In the genomic region with DNA sequence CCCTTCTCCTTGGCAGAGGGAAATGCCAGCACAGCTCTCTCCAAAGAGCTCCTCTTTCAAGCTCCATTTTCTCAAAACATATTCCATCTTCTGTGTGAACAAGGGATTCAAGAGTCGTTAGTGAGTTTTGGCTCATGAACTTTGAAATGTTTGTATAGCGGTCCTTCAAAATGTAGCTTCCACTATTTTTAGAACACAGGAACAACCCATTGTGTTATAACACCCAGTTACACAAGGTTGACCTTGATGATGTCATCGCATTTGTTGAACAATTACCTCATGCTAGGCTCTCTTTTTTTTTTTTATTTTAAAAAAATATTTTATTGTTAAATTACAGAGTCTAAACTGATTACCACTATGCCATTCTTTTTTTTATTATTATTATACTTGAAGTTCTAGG, we compare ENCODE assay signal across 2 cellular contexts.
TF ChIP-seq lines count a peak whose summit lies in the region.

No MANE protein-coding gene starts in this region.

TF ChIP-seq in HEK293, 187 proteins besides CTCF, POLR2A, EP300 and RAD21 (continued from another document):
- TF ChIP-seq, protein P1, sequence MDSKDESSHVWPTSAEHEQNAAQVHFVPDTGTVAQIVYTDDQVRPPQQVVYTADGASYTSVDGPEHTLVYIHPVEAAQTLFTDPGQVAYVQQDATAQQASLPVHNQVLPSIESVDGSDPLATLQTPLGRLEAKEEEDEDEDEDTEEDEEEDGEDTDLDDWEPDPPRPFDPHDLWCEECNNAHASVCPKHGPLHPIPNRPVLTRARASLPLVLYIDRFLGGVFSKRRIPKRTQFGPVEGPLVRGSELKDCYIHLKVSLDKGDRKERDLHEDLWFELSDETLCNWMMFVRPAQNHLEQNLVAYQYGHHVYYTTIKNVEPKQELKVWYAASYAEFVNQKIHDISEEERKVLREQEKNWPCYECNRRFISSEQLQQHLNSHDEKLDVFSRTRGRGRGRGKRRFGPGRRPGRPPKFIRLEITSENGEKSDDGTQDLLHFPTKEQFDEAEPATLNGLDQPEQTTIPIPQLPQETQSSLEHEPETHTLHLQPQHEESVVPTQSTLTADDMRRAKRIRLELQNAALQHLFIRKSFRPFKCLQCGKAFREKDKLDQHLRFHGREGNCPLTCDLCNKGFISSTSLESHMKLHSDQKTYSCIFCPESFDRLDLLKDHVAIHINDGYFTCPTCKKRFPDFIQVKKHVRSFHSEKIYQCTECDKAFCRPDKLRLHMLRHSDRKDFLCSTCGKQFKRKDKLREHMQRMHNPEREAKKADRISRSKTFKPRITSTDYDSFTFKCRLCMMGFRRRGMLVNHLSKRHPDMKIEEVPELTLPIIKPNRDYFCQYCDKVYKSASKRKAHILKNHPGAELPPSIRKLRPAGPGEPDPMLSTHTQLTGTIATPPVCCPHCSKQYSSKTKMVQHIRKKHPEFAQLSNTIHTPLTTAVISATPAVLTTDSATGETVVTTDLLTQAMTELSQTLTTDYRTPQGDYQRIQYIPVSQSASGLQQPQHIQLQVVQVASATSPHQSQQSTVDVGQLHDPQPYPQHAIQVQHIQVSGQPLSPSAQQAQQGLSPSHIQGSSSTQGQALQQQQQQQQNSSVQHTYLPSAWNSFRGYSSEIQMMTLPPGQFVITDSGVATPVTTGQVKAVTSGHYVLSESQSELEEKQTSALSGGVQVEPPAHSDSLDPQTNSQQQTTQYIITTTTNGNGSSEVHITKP (tag by site-specific recombination; IDR thresholded peaks at IDR 0.05) = peak; percentile 38; the same call in 1 of the 2 replicates
- TF ChIP-seq ZNF146 (tag by site-specific recombination; IDR thresholded peaks at IDR 0.05) = no peak
- TF ChIP-seq, protein P2, sequence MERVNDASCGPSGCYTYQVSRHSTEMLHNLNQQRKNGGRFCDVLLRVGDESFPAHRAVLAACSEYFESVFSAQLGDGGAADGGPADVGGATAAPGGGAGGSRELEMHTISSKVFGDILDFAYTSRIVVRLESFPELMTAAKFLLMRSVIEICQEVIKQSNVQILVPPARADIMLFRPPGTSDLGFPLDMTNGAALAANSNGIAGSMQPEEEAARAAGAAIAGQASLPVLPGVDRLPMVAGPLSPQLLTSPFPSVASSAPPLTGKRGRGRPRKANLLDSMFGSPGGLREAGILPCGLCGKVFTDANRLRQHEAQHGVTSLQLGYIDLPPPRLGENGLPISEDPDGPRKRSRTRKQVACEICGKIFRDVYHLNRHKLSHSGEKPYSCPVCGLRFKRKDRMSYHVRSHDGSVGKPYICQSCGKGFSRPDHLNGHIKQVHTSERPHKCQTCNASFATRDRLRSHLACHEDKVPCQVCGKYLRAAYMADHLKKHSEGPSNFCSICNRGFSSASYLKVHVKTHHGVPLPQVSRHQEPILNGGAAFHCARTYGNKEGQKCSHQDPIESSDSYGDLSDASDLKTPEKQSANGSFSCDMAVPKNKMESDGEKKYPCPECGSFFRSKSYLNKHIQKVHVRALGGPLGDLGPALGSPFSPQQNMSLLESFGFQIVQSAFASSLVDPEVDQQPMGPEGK (tag by site-specific recombination; IDR thresholded peaks at IDR 0.05) = no peak
- TF ChIP-seq WT1 (tag by site-specific recombination; IDR thresholded peaks at IDR 0.05) = no peak
- TF ChIP-seq, protein P3, sequence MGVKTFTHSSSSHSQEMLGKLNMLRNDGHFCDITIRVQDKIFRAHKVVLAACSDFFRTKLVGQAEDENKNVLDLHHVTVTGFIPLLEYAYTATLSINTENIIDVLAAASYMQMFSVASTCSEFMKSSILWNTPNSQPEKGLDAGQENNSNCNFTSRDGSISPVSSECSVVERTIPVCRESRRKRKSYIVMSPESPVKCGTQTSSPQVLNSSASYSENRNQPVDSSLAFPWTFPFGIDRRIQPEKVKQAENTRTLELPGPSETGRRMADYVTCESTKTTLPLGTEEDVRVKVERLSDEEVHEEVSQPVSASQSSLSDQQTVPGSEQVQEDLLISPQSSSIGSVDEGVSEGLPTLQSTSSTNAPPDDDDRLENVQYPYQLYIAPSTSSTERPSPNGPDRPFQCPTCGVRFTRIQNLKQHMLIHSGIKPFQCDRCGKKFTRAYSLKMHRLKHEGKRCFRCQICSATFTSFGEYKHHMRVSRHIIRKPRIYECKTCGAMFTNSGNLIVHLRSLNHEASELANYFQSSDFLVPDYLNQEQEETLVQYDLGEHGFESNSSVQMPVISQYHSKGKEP (tag by site-specific recombination; IDR thresholded peaks at IDR 0.05) = 0 out of 2 replicates have a peak, but pooled peaks have one; percentile 30
- TF ChIP-seq, protein P4, sequence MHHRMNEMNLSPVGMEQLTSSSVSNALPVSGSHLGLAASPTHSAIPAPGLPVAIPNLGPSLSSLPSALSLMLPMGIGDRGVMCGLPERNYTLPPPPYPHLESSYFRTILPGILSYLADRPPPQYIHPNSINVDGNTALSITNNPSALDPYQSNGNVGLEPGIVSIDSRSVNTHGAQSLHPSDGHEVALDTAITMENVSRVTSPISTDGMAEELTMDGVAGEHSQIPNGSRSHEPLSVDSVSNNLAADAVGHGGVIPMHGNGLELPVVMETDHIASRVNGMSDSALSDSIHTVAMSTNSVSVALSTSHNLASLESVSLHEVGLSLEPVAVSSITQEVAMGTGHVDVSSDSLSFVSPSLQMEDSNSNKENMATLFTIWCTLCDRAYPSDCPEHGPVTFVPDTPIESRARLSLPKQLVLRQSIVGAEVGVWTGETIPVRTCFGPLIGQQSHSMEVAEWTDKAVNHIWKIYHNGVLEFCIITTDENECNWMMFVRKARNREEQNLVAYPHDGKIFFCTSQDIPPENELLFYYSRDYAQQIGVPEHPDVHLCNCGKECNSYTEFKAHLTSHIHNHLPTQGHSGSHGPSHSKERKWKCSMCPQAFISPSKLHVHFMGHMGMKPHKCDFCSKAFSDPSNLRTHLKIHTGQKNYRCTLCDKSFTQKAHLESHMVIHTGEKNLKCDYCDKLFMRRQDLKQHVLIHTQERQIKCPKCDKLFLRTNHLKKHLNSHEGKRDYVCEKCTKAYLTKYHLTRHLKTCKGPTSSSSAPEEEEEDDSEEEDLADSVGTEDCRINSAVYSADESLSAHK (tag by site-specific recombination; IDR thresholded peaks at IDR 0.05) = no peak
- TF ChIP-seq ZSCAN16 (tag by site-specific recombination; IDR thresholded peaks at IDR 0.05) = no peak

TF ChIP-seq in HepG2, 621 proteins besides CTCF, POLR2A, EP300 and RAD21 (continued from another document and continues in another):
- TF ChIP-seq, protein P5, sequence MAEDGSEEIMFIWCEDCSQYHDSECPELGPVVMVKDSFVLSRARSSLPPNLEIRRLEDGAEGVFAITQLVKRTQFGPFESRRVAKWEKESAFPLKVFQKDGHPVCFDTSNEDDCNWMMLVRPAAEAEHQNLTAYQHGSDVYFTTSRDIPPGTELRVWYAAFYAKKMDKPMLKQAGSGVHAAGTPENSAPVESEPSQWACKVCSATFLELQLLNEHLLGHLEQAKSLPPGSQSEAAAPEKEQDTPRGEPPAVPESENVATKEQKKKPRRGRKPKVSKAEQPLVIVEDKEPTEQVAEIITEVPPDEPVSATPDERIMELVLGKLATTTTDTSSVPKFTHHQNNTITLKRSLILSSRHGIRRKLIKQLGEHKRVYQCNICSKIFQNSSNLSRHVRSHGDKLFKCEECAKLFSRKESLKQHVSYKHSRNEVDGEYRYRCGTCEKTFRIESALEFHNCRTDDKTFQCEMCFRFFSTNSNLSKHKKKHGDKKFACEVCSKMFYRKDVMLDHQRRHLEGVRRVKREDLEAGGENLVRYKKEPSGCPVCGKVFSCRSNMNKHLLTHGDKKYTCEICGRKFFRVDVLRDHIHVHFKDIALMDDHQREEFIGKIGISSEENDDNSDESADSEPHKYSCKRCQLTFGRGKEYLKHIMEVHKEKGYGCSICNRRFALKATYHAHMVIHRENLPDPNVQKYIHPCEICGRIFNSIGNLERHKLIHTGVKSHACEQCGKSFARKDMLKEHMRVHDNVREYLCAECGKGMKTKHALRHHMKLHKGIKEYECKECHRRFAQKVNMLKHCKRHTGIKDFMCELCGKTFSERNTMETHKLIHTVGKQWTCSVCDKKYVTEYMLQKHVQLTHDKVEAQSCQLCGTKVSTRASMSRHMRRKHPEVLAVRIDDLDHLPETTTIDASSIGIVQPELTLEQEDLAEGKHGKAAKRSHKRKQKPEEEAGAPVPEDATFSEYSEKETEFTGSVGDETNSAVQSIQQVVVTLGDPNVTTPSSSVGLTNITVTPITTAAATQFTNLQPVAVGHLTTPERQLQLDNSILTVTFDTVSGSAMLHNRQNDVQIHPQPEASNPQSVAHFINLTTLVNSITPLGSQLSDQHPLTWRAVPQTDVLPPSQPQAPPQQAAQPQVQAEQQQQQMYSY (CRISPR knock-in tag; IDR thresholded peaks at IDR 0.05) = no peak
- TF ChIP-seq TCF7 (IDR thresholded peaks at IDR 0.05; ENCODE audit: low read depth) = peak; percentile 74
- peak; percentile 53; the same call in 1 of the 2 replicates for TF ChIP-seq NR2F6 (IDR thresholded peaks at IDR 0.05)
- peak; percentile 52; the same call in 1 of the 2 replicates for TF ChIP-seq NR2F6 (CRISPR knock-in tag; IDR thresholded peaks at IDR 0.05)
- TF ChIP-seq KDM6A (CRISPR knock-in tag; IDR thresholded peaks at IDR 0.05; ENCODE audit: low read depth) = 0 out of 2 replicates have a peak, but pooled peaks have one; percentile 31
- no peak for TF ChIP-seq SMAD1 (CRISPR knock-in tag; IDR thresholded peaks at IDR 0.05; ENCODE audit: borderline replicate concordance, low read depth)
- peak; percentile 54; the same call in 1 of the 2 replicates for TF ChIP-seq HMG20A (CRISPR knock-in tag; IDR thresholded peaks at IDR 0.05; ENCODE audit: borderline replicate concordance)
- TF ChIP-seq, protein P6, sequence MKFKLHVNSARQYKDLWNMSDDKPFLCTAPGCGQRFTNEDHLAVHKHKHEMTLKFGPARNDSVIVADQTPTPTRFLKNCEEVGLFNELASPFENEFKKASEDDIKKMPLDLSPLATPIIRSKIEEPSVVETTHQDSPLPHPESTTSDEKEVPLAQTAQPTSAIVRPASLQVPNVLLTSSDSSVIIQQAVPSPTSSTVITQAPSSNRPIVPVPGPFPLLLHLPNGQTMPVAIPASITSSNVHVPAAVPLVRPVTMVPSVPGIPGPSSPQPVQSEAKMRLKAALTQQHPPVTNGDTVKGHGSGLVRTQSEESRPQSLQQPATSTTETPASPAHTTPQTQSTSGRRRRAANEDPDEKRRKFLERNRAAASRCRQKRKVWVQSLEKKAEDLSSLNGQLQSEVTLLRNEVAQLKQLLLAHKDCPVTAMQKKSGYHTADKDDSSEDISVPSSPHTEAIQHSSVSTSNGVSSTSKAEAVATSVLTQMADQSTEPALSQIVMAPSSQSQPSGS (CRISPR knock-in tag; IDR thresholded peaks at IDR 0.05) = peak; percentile 96
- no peak for TF ChIP-seq ZNF777 (CRISPR knock-in tag; IDR thresholded peaks at IDR 0.05)
- TF ChIP-seq NRL (CRISPR knock-in tag; IDR thresholded peaks at IDR 0.05; ENCODE audit: borderline replicate concordance) = no peak
- no peak for TF ChIP-seq ZNF709 (CRISPR knock-in tag; IDR thresholded peaks at IDR 0.05)
- TF ChIP-seq, protein P7, sequence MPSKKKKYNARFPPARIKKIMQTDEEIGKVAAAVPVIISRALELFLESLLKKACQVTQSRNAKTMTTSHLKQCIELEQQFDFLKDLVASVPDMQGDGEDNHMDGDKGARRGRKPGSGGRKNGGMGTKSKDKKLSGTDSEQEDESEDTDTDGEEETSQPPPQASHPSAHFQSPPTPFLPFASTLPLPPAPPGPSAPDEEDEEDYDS (CRISPR knock-in tag; IDR thresholded peaks at IDR 0.05) = no peak
- no peak for TF ChIP-seq ZNF569 (CRISPR knock-in tag; IDR thresholded peaks at IDR 0.05; ENCODE audit: borderline replicate concordance)
- peak; percentile 100 for TF ChIP-seq MEF2D (CRISPR knock-in tag; IDR thresholded peaks at IDR 0.05)
- TF ChIP-seq MED13 (CRISPR knock-in tag; IDR thresholded peaks at IDR 0.05) = no peak
- TF ChIP-seq GTF2F1 (IDR thresholded peaks at IDR 0.05; ENCODE audit: low read length) = no peak
- 0 out of 2 replicates have a peak, but pooled peaks have one; percentile 39 for TF ChIP-seq ATF1 (CRISPR knock-in tag; IDR thresholded peaks at IDR 0.05)
- TF ChIP-seq JUN (CRISPR knock-in tag; IDR thresholded peaks at IDR 0.05) = peak; percentile 66; the same call in 1 of the 2 replicates
- no peak for TF ChIP-seq SPEN (CRISPR knock-in tag; IDR thresholded peaks at IDR 0.05; ENCODE audit: low read depth)
- no peak for TF ChIP-seq CCDC6 (CRISPR knock-in tag; IDR thresholded peaks at IDR 0.05)
- TF ChIP-seq ELF1 (CRISPR knock-in tag; IDR thresholded peaks at IDR 0.05) = 0 out of 2 replicates have a peak, but pooled peaks have one; percentile 20
- TF ChIP-seq DNMT3B (CRISPR knock-in tag; conservative IDR thresholded peaks at IDR 0.05) = no peak
- TF ChIP-seq, protein P8, sequence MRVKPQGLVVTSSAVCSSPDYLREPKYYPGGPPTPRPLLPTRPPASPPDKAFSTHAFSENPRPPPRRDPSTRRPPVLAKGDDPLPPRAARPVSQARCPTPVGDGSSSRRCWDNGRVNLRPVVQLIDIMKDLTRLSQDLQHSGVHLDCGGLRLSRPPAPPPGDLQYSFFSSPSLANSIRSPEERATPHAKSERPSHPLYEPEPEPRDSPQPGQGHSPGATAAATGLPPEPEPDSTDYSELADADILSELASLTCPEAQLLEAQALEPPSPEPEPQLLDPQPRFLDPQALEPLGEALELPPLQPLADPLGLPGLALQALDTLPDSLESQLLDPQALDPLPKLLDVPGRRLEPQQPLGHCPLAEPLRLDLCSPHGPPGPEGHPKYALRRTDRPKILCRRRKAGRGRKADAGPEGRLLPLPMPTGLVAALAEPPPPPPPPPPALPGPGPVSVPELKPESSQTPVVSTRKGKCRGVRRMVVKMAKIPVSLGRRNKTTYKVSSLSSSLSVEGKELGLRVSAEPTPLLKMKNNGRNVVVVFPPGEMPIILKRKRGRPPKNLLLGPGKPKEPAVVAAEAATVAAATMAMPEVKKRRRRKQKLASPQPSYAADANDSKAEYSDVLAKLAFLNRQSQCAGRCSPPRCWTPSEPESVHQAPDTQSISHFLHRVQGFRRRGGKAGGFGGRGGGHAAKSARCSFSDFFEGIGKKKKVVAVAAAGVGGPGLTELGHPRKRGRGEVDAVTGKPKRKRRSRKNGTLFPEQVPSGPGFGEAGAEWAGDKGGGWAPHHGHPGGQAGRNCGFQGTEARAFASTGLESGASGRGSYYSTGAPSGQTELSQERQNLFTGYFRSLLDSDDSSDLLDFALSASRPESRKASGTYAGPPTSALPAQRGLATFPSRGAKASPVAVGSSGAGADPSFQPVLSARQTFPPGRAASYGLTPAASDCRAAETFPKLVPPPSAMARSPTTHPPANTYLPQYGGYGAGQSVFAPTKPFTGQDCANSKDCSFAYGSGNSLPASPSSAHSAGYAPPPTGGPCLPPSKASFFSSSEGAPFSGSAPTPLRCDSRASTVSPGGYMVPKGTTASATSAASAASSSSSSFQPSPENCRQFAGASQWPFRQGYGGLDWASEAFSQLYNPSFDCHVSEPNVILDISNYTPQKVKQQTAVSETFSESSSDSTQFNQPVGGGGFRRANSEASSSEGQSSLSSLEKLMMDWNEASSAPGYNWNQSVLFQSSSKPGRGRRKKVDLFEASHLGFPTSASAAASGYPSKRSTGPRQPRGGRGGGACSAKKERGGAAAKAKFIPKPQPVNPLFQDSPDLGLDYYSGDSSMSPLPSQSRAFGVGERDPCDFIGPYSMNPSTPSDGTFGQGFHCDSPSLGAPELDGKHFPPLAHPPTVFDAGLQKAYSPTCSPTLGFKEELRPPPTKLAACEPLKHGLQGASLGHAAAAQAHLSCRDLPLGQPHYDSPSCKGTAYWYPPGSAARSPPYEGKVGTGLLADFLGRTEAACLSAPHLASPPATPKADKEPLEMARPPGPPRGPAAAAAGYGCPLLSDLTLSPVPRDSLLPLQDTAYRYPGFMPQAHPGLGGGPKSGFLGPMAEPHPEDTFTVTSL (CRISPR knock-in tag; IDR thresholded peaks at IDR 0.05; ENCODE audit: borderline replicate concordance) = peak; percentile 72; the same call in 1 of the 2 replicates
